ENCODE assay signal across 21 cellular contexts in the genomic region with DNA sequence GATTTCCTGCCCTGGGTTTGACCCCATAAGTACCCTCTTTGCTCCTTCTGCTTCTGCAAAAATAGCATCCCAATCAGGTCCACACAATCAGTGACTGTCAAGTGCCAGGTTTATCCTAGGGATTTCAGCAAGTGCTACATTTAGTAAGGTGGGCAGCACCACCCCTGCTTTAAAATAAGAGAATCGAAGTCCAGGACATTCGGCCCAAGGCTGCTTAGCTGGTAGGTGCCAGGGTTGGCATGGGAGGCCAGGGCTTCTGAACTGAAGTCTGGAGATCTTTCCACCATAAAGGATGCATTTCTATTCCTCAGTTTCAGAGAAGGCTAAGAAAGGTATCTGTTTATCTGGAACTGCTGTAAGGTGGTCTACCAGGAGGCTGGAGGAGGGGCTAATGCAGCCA.
"Had no signal": no experiment of that assay in that cellular context is flagged by ENCODE, and none has a peak within 500 bp of the region (broad histone marks: within the 10 kb centered on the region; RNA-seq: fewer than 3 reads in every experiment).

No MANE protein-coding gene starts in this region.

- ATAC-seq: left cardiac atrium; left lung; naive thymus-derived CD8-positive, alpha-beta T cell; right lobe of liver; stimulated activated naive B cell treated with anti-CD40 and anti-IgM and Interleukin-4, amounts not matched to agents 10 μg/mL and 1 μg/mL and 100 μg/mL, for 72 hours had no signal

- H3K27ac Mint-ChIP-seq: dendritic cell treated with granulocyte-macrophage colony-stimulating factor and Interleukin-4, amounts not matched to agents 40 ng/mL and 50 ng/mL, for 4 days; naive thymus-derived CD8-positive, alpha-beta T cell; stimulated activated naive B cell treated with anti-CD40 and anti-IgM and Interleukin-4, amounts not matched to agents 10 μg/mL and 1 μg/mL and 100 μg/mL, for 72 hours; stimulated activated naive CD8-positive, alpha-beta T cell treated with anti-CD3 and anti-CD28 coated beads, Interleukin-15, Interleukin-2, amounts not matched to agents 100 ng/mL and 50 ng/mL, for 24 hours had no signal

- H3K4me1 Mint-ChIP-seq: naive thymus-derived CD8-positive, alpha-beta T cell; stimulated activated naive B cell treated with anti-CD40 and anti-IgM and Interleukin-4, amounts not matched to agents 10 μg/mL and 1 μg/mL and 100 μg/mL, for 72 hours had no signal

- H3K4me3 Mint-ChIP-seq: dendritic cell treated with granulocyte-macrophage colony-stimulating factor and Interleukin-4, amounts not matched to agents 40 ng/mL and 50 ng/mL, for 4 days; naive thymus-derived CD8-positive, alpha-beta T cell; stimulated activated naive B cell treated with anti-CD40 and anti-IgM and Interleukin-4, amounts not matched to agents 10 μg/mL and 1 μg/mL and 100 μg/mL, for 72 hours; stimulated activated naive CD8-positive, alpha-beta T cell treated with anti-CD3 and anti-CD28 coated beads, Interleukin-15, Interleukin-2, amounts not matched to agents 100 ng/mL and 50 ng/mL, for 24 hours had no signal

- H3K4me1 ChIP-seq: colonic mucosa, left lung, right lobe of liver, tibial nerve, upper lobe of left lung had no signal

- H3K36me3 Mint-ChIP-seq: naive thymus-derived CD8-positive, alpha-beta T cell; stimulated activated naive B cell treated with anti-CD40 and anti-IgM and Interleukin-4, amounts not matched to agents 10 μg/mL and 1 μg/mL and 100 μg/mL, for 72 hours had no signal

- DNase-seq: colonic mucosa; effector CD8-positive, alpha-beta T cell; erythroblast; left cardiac atrium; left lung; mammary epithelial cell; naive thymus-derived CD8-positive, alpha-beta T cell; occipital lobe; ovary; posterior cingulate gyrus; retina; right lobe of liver; small intestine; stimulated activated CD4-positive, alpha-beta T cell treated with anti-CD3 and anti-CD28 coated beads, Interleukin-15, amount 100 ng/mL, for 24 hours; stimulated activated CD4-positive, alpha-beta T cell treated with anti-CD3 and anti-CD28 coated beads, Interleukin-2, amount 100 ng/mL, for 48 hours; stimulated activated naive B cell treated with anti-CD40 and anti-IgM and Interleukin-4, amounts not matched to agents 10 μg/mL and 1 μg/mL and 100 μg/mL, for 72 hours; upper lobe of left lung had no signal

- H3K36me3 ChIP-seq: colonic mucosa, left lung, ovary, right lobe of liver, thoracic aorta, tibial nerve, upper lobe of left lung had no signal

- H3K27me3 ChIP-seq: colonic mucosa, ovary, right lobe of liver, tibial nerve, upper lobe of left lung had no signal

- H3K27ac ChIP-seq: colonic mucosa, left lung, ovary, right lobe of liver, thoracic aorta, tibial nerve, upper lobe of left lung had no signal

- H3K9me3 ChIP-seq: colonic mucosa, left lung, ovary, right lobe of liver, thoracic aorta, tibial nerve, upper lobe of left lung had no signal

- H3K9me3 Mint-ChIP-seq: dendritic cell treated with granulocyte-macrophage colony-stimulating factor and Interleukin-4, amounts not matched to agents 40 ng/mL and 50 ng/mL, for 4 days; stimulated activated naive CD8-positive, alpha-beta T cell treated with anti-CD3 and anti-CD28 coated beads, Interleukin-15, Interleukin-2, amounts not matched to agents 100 ng/mL and 50 ng/mL, for 24 hours had no signal

- H3K4me3 ChIP-seq: colonic mucosa, left lung, ovary, right lobe of liver, thoracic aorta, tibial nerve, upper lobe of left lung had no signal
